Comparison of ENCODE assay signal across 25 cellular contexts in the genomic region with DNA sequence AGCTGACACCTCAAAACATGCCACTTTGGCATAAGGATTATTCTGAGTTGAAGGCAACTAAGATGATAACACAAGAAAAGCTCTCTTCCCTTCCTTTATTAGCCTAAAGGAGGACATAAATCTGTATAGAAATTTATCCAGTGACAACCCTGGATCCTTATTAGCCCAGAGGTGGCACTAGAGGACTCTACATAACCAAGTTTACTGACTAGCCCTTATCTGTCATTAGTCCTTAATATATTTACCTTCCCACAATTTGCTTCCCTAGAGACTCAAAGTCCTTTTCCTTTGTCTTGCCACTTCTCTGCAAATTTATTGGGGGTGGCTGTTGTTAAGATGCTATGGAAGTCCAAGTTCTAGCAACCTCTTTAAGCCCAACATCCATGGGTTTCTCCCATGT. TPM values are rescaled to one million over a fixed set of nuclear protein-coding genes. Genes with fewer than 3 reads are reported as not detected.
A peak's percentile ranks its signal among the peaks of the same experiment; 100 is the strongest.
DNase-seq lines count a peak whose midpoint lies in the region; ATAC-seq and TF ChIP-seq lines count a peak whose summit lies in the region.
"Had no signal": no experiment of that assay in that cellular context is flagged by ENCODE, and none has a peak within 500 bp of the region (broad histone marks: within the 10 kb centered on the region; RNA-seq: fewer than 3 reads in every experiment).

No MANE protein-coding gene starts in this region.

- H3K4me2 ChIP-seq in Loucy (ENCODE audit: low read depth, low read length, poor library complexity, severe bottlenecking): no peak overlapping the region
- H3K4me2 ChIP-seq: BLaER1 treated with 17β-estradiol and CSF1 and Interleukin-3, amounts not matched to agents 10 nM and 100 nM had no signal

- peaks cover 53% of the 10 kb centered on the region for H3K36me3 ChIP-seq in Loucy (ENCODE audit: insufficient read depth, low read length)
- peaks cover 0 to 2% of the 10 kb centered on the region in 2 donors for H3K36me3 ChIP-seq in body of pancreas (replicated peaks in 1 of 2; ENCODE audit: insufficient read depth in 1 of 2, low read depth in 2 of 2)

- H3F3A ChIP-seq in Loucy (ENCODE audit: low read depth): no peaks in the 10 kb centered on the region

- ATAC-seq in body of pancreas (no peak), right cardiac atrium (no peak), HG03175 (IDR thresholded peaks at IDR 0.05; ENCODE audit: unreplicated experiment) (no peak)
- ATAC-seq: activated T-cell treated with anti-CD3 and anti-CD28 coated beads, Interleukin-2, amount 50 U/mL, for 4 hours; Right ventricle myocardium inferior; T-helper 17 cell; WTC11 had no signal

- TF ChIP-seq CTCF in Loucy (conservative IDR thresholded peaks at IDR 0.05; ENCODE audit: low read length): peak; percentile 44
- TF ChIP-seq CTCF in body of pancreas (IDR thresholded peaks at IDR 0.05): peak in 4 of 7 experiments; percentile 12 to 43 (median 26)
- peak; percentile 12 for TF ChIP-seq CTCF in retinal pigment epithelial cell (conservative IDR thresholded peaks at IDR 0.05; ENCODE audit: low read depth, low read length)

- H3K27ac ChIP-seq in body of pancreas (no peak overlapping the region), right cardiac atrium (ENCODE audit: low read length) (no peak overlapping the region)
- H3K27ac ChIP-seq: BLaER1 treated with 17β-estradiol and CSF1 and Interleukin-3, amounts not matched to agents 10 nM and 100 nM; suprapubic skin had no signal

- H4K20me1 ChIP-seq in Loucy (ENCODE audit: insufficient read depth, low read length, poor library complexity, severe bottlenecking): no peaks in the 10 kb centered on the region
- H4K20me1 ChIP-seq: BLaER1 treated with 17β-estradiol and CSF1 and Interleukin-3, amounts not matched to agents 10 nM and 100 nM had no signal

- H3K9ac ChIP-seq in Loucy (ENCODE audit: low read depth, low read length, poor library complexity, severe bottlenecking): no peak overlapping the region
- H3K9ac ChIP-seq: BLaER1 treated with 17β-estradiol and CSF1 and Interleukin-3, amounts not matched to agents 10 nM and 100 nM had no signal

- intact Hi-C loops in body of pancreas (cut with DNase I) (no loop called here), right cardiac atrium (cut with DNase I) (no loop called here)

- H3K9me2 ChIP-seq in Loucy (replicated peaks; ENCODE audit: low read depth, low read length): no peaks in the 10 kb centered on the region

- peaks cover 44% of the 10 kb centered on the region for H3K79me2 ChIP-seq in Loucy (ENCODE audit: insufficient read depth, low read length)

- H3K27me3 ChIP-seq in Loucy (ENCODE audit: insufficient read depth, low read length, poor library complexity, severe bottlenecking) (no peaks in the 10 kb centered on the region), body of pancreas (no peaks in the 10 kb centered on the region), right cardiac atrium (ENCODE audit: control insufficient read depth, insufficient read depth) (no peaks in the 10 kb centered on the region)
- H3K27me3 ChIP-seq: BLaER1 treated with 17β-estradiol and CSF1 and Interleukin-3, amounts not matched to agents 10 nM and 100 nM; suprapubic skin had no signal

- H3K9me3 ChIP-seq in Loucy (ENCODE audit: insufficient read depth, low read depth, low read length) (0 out of 2 replicates have a peak, but pooled peaks cover under 1% of the 10 kb centered on the region), body of pancreas (no peaks in the 10 kb centered on the region), right cardiac atrium (ENCODE audit: control insufficient read depth, low read length) (no peaks in the 10 kb centered on the region)
- H3K9me3 ChIP-seq: suprapubic skin had no signal

- H3K4me3 ChIP-seq in Loucy (ENCODE audit: low read length, poor library complexity, severe bottlenecking) (no peak overlapping the region), body of pancreas (no peak overlapping the region), retinal pigment epithelial cell (ENCODE audit: low read length) (no peak overlapping the region), right cardiac atrium (ENCODE audit: low read length) (no peak overlapping the region)
- H3K4me3 ChIP-seq: BLaER1 treated with 17β-estradiol and CSF1 and Interleukin-3, amounts not matched to agents 10 nM and 100 nM; suprapubic skin had no signal

- H2AFZ ChIP-seq in Loucy (ENCODE audit: low read length): no peak overlapping the region

- peak; percentile 20 for DNase-seq in DMS 273 (lab: John Stamatoyannopoulos, UW; ENCODE audit: unreplicated experiment)
- DNase-seq in DMS 273 treated with DMSO at 0.1 percent for 48 hours (lab: John Stamatoyannopoulos, UW): no peak
- DNase-seq in body of pancreas: no peak
- no peak for DNase-seq in retinal pigment epithelial cell (ENCODE audit: low read depth)
- DNase-seq in right cardiac atrium: no peak
- DNase-seq in NCI-H748 treated with DMSO at 0.1 percent for 48 hours (lab: John Stamatoyannopoulos, UW): no peak
- DNase-seq: 8988T; activated CD4-positive, alpha-beta memory T cell treated with anti-CD3 and anti-CD28 coated beads, Interleukin-2, amount 10 ng/mL, durations not matched to agents 7 days and 5 days; activated naive CD4-positive, alpha-beta T cell treated with anti-CD3 and anti-CD28 coated beads, Interleukin-2, amount 50 U/mL, for 16 hours; activated T-cell treated with anti-CD3 and anti-CD28 coated beads, Interleukin-2, amount 50 U/mL, for 4 hours; DMS79 treated with DMSO at 0.1 percent for 48 hours; hypothalamus; KG1; kidney; mesendoderm; NCI-H1436; NCI-H226; stimulated activated CD4-positive, alpha-beta T cell treated with anti-CD3 and anti-CD28 coated beads, Interleukin-12 subunit alpha, Interleukin-12 subunit beta, amount 100 ng/mL, for 4 hours; T-helper 17 cell had no signal

- H3K4me1 ChIP-seq in Loucy (ENCODE audit: insufficient read depth, low read length, poor library complexity, severe bottlenecking): no peaks in the 10 kb centered on the region
- H3K4me1 ChIP-seq in body of pancreas: no peaks in the 10 kb centered on the region
- no peaks in the 10 kb centered on the region for H3K4me1 ChIP-seq in right cardiac atrium (ENCODE audit: control insufficient read depth, insufficient read depth, low read length)
- H3K4me1 ChIP-seq: BLaER1 treated with 17β-estradiol and CSF1 and Interleukin-3, amounts not matched to agents 10 nM and 100 nM; suprapubic skin had no signal

- no peak for TF ChIP-seq POLR2A in body of pancreas (IDR thresholded peaks at IDR 0.05)

RNA-seq across cellular contexts. Expression of a gene that starts 26.7 kb away (rescaled TPM):
- 10 to 100 TPM; 36.9 to 37.4 TPM for total RNA-seq in body of pancreas
- 10 to 100 TPM; 33.9 to 46.9 (median 39.2) TPM for total RNA-seq in right cardiac atrium
- 17.0 TPM for polyA plus RNA-seq in right cardiac atrium

RNA-seq across cellular contexts. Expression of a gene that starts 41.2 kb away (rescaled TPM):
- 10 to 100 TPM; 29.3 to 34.0 TPM for total RNA-seq in body of pancreas
- 1 to 10 TPM; 4.7 to 5.7 (median 4.9) TPM for total RNA-seq in right cardiac atrium
- polyA plus RNA-seq in right cardiac atrium: 8.5 TPM

Comparison
In these comparisons a context has a peak if more than half of its experiments do, and no peak if none do; other contexts are left out.
1. RNA of a gene that starts 41.2 kb away (total RNA-seq): 29.3 to 34.0 TPM in body of pancreas; 4.7 to 5.7 TPM in right cardiac atrium; every median in the first group is over 4 times any median in the second.
2. Peak in every context shown above with its lines, with median percentiles within 50 percentile points of each other: CTCF ChIP-seq.